In genomic region chr6:105648276-105648675, GRCh38 we compare ENCODE assay signal across 1 cellular context.
TF ChIP-seq lines count a peak whose summit lies in the region.

No MANE protein-coding gene starts in this region.

TF ChIP-seq in GM12878, 131 proteins besides CTCF, POLR2A, EP300 and RAD21 (continued from another document and continues in another):
- no peak for TF ChIP-seq TCF3 (IDR thresholded peaks at IDR 0.05; ENCODE audit: borderline replicate concordance, insufficient read depth, low read depth, low read length)
- TF ChIP-seq NR2C2 (IDR thresholded peaks at IDR 0.05; ENCODE audit: borderline replicate concordance, control insufficient read depth, insufficient read length, low read depth): no peak
- TF ChIP-seq HDAC2 (IDR thresholded peaks at IDR 0.05): no peak
- TF ChIP-seq, protein P1, sequence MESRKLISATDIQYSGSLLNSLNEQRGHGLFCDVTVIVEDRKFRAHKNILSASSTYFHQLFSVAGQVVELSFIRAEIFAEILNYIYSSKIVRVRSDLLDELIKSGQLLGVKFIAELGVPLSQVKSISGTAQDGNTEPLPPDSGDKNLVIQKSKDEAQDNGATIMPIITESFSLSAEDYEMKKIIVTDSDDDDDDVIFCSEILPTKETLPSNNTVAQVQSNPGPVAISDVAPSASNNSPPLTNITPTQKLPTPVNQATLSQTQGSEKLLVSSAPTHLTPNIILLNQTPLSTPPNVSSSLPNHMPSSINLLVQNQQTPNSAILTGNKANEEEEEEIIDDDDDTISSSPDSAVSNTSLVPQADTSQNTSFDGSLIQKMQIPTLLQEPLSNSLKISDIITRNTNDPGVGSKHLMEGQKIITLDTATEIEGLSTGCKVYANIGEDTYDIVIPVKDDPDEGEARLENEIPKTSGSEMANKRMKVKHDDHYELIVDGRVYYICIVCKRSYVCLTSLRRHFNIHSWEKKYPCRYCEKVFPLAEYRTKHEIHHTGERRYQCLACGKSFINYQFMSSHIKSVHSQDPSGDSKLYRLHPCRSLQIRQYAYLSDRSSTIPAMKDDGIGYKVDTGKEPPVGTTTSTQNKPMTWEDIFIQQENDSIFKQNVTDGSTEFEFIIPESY (IDR thresholded peaks at IDR 0.05): no peak
- TF ChIP-seq WRNIP1 (IDR thresholded peaks at IDR 0.05; ENCODE audit: borderline replicate concordance, low read depth, low read length): no peak
- TF ChIP-seq SMAD5 (IDR thresholded peaks at IDR 0.05; ENCODE audit: low read depth): no peak
- TF ChIP-seq PRDM15 (CRISPR knock-in tag; IDR thresholded peaks at IDR 0.05): no peak
- no peak for TF ChIP-seq LARP7 (IDR thresholded peaks at IDR 0.05)
- no peak for TF ChIP-seq GABPA (IDR thresholded peaks at IDR 0.05; ENCODE audit: low read depth)
- no peak for TF ChIP-seq ATF2 (IDR thresholded peaks at IDR 0.05; ENCODE audit: low read length)
- TF ChIP-seq YY1 (IDR thresholded peaks at IDR 0.05; ENCODE audit: low read depth, low read length): no peak
- no peak for TF ChIP-seq BCL11A (IDR thresholded peaks at IDR 0.05; ENCODE audit: low read depth, low read length)
- TF ChIP-seq BMI1 (IDR thresholded peaks at IDR 0.05; ENCODE audit: borderline replicate concordance): peak; percentile 39; the same call in 1 of the 2 replicates
- no peak for TF ChIP-seq ZBTB40 (IDR thresholded peaks at IDR 0.05; ENCODE audit: borderline replicate concordance)
- TF ChIP-seq, protein P2, sequence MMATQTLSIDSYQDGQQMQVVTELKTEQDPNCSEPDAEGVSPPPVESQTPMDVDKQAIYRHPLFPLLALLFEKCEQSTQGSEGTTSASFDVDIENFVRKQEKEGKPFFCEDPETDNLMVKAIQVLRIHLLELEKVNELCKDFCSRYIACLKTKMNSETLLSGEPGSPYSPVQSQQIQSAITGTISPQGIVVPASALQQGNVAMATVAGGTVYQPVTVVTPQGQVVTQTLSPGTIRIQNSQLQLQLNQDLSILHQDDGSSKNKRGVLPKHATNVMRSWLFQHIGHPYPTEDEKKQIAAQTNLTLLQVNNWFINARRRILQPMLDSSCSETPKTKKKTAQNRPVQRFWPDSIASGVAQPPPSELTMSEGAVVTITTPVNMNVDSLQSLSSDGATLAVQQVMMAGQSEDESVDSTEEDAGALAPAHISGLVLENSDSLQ (IDR thresholded peaks at IDR 0.05): peak; percentile 89
- TF ChIP-seq STAT3 (IDR thresholded peaks at IDR 0.05; ENCODE audit: low read depth, low read length): no peak
- TF ChIP-seq KAT2A (conservative IDR thresholded peaks at IDR 0.05; ENCODE audit: control insufficient read depth, low read depth, low read length): no peak
- no peak for TF ChIP-seq NFXL1 (IDR thresholded peaks at IDR 0.05; ENCODE audit: borderline replicate concordance)
- TF ChIP-seq FOXK2 (IDR thresholded peaks at IDR 0.05): no peak
- TF ChIP-seq ESRRA (IDR thresholded peaks at IDR 0.05; ENCODE audit: low read length): no peak
- no peak for TF ChIP-seq IRF4 (IDR thresholded peaks at IDR 0.05; ENCODE audit: low read depth, low read length)
- peak; percentile 67 for TF ChIP-seq NBN (IDR thresholded peaks at IDR 0.05)
- TF ChIP-seq HDGF (IDR thresholded peaks at IDR 0.05): no peak
- TF ChIP-seq, protein P3, sequence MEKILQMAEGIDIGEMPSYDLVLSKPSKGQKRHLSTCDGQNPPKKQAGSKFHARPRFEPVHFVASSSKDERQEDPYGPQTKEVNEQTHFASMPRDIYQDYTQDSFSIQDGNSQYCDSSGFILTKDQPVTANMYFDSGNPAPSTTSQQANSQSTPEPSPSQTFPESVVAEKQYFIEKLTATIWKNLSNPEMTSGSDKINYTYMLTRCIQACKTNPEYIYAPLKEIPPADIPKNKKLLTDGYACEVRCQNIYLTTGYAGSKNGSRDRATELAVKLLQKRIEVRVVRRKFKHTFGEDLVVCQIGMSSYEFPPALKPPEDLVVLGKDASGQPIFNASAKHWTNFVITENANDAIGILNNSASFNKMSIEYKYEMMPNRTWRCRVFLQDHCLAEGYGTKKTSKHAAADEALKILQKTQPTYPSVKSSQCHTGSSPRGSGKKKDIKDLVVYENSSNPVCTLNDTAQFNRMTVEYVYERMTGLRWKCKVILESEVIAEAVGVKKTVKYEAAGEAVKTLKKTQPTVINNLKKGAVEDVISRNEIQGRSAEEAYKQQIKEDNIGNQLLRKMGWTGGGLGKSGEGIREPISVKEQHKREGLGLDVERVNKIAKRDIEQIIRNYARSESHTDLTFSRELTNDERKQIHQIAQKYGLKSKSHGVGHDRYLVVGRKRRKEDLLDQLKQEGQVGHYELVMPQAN (conservative IDR thresholded peaks at IDR 0.05): no peak
- TF ChIP-seq JUND (IDR thresholded peaks at IDR 0.05; ENCODE audit: low read depth, low read length): no peak
- no peak for TF ChIP-seq FOXM1 (IDR thresholded peaks at IDR 0.05; ENCODE audit: low read depth, low read length)
- TF ChIP-seq SMC3 (IDR thresholded peaks at IDR 0.05; ENCODE audit: borderline replicate concordance, low read length): no peak
- no peak for TF ChIP-seq CBX3 (IDR thresholded peaks at IDR 0.05; ENCODE audit: borderline replicate concordance, low read depth)
- no peak for TF ChIP-seq PAX5 (IDR thresholded peaks at IDR 0.05; ENCODE audit: borderline replicate concordance, low read depth, low read length)
- TF ChIP-seq DPF2 (IDR thresholded peaks at IDR 0.05): peak; percentile 89; the same call in 1 of the 2 replicates
- no peak for TF ChIP-seq RAD51 (IDR thresholded peaks at IDR 0.05)
- peak; percentile 90 to 93 for TF ChIP-seq IKZF2 (IDR thresholded peaks at IDR 0.05)
- TF ChIP-seq, protein P4, sequence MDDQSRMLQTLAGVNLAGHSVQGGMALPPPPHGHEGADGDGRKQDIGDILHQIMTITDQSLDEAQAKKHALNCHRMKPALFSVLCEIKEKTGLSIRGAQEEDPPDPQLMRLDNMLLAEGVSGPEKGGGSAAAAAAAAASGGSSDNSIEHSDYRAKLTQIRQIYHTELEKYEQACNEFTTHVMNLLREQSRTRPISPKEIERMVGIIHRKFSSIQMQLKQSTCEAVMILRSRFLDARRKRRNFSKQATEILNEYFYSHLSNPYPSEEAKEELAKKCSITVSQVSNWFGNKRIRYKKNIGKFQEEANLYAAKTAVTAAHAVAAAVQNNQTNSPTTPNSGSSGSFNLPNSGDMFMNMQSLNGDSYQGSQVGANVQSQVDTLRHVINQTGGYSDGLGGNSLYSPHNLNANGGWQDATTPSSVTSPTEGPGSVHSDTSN (IDR thresholded peaks at IDR 0.05; ENCODE audit: insufficient replicate concordance, low read depth, low read length): peak; percentile 54
- no peak for TF ChIP-seq ZNF24 (IDR thresholded peaks at IDR 0.05)
- no peak for TF ChIP-seq RBBP5 (conservative IDR thresholded peaks at IDR 0.05)
- no peak for TF ChIP-seq MEF2A (IDR thresholded peaks at IDR 0.05; ENCODE audit: insufficient read depth, low read depth, low read length)
- TF ChIP-seq ZNF207 (IDR thresholded peaks at IDR 0.05; ENCODE audit: borderline replicate concordance): no peak
- TF ChIP-seq FOS (IDR thresholded peaks at IDR 0.05; ENCODE audit: borderline replicate concordance, extremely low read depth, insufficient read length): no peak
- no peak for TF ChIP-seq BCL3 (IDR thresholded peaks at IDR 0.05; ENCODE audit: borderline replicate concordance, insufficient read depth, low read depth, low read length, poor library complexity, severe bottlenecking)
- no peak for TF ChIP-seq ASH2L (IDR thresholded peaks at IDR 0.05; ENCODE audit: borderline replicate concordance, low read depth)
- TF ChIP-seq, protein P5, sequence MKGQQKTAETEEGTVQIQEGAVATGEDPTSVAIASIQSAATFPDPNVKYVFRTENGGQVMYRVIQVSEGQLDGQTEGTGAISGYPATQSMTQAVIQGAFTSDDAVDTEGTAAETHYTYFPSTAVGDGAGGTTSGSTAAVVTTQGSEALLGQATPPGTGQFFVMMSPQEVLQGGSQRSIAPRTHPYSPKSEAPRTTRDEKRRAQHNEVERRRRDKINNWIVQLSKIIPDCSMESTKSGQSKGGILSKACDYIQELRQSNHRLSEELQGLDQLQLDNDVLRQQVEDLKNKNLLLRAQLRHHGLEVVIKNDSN (IDR thresholded peaks at IDR 0.05; ENCODE audit: borderline replicate concordance, extremely low read length, insufficient read depth, low read depth, low read length): no peak
- peak; percentile 31; the same call in 1 of the 2 replicates for TF ChIP-seq BACH1 (IDR thresholded peaks at IDR 0.05; ENCODE audit: borderline replicate concordance)
- no peak for TF ChIP-seq CBX5 (IDR thresholded peaks at IDR 0.05; ENCODE audit: low read depth)
- peak; percentile 78 for TF ChIP-seq RUNX3 (IDR thresholded peaks at IDR 0.05; ENCODE audit: low read length)
- no peak for TF ChIP-seq SRF (IDR thresholded peaks at IDR 0.05; ENCODE audit: low read depth in 2 of 2, low read length in 2 of 2)
- TF ChIP-seq MXI1 (IDR thresholded peaks at IDR 0.05; ENCODE audit: low read depth, low read length): no peak
- TF ChIP-seq IKZF1 (conservative IDR thresholded peaks at IDR 0.05): peak; percentile 90
- TF ChIP-seq BHLHE40 (IDR thresholded peaks at IDR 0.05; ENCODE audit: borderline replicate concordance in 1 of 2, low read depth in 2 of 2, low read length in 1 of 2): peak; percentile 12 to 29; a peak in 1 of 4 replicates
- TF ChIP-seq ZNF274 (IDR thresholded peaks at IDR 0.05; ENCODE audit: insufficient read depth, insufficient read length): no peak
- TF ChIP-seq TARDBP (IDR thresholded peaks at IDR 0.05; ENCODE audit: borderline replicate concordance): no peak
- TF ChIP-seq SUPT20H (IDR thresholded peaks at IDR 0.05; ENCODE audit: borderline replicate concordance, control insufficient read depth, low read depth, low read length): no peak
- TF ChIP-seq KLF5 (IDR thresholded peaks at IDR 0.05; ENCODE audit: partially characterized antibody): no peak
- no peak; the same call in 1 of the 2 replicates for TF ChIP-seq GATAD2B (conservative IDR thresholded peaks at IDR 0.05; ENCODE audit: low read depth)
